Comparison of ENCODE assay signal across 8 cellular contexts in genomic region chr1:156601122-156601830, GRCh38. TPM values are rescaled to one million over a fixed set of nuclear protein-coding genes. Genes with fewer than 3 reads are reported as not detected.
DNase-seq lines count a peak whose midpoint lies in the region; ATAC-seq and TF ChIP-seq lines count a peak whose summit lies in the region.

TSS of gene GPATCH4 (minus strand) at chr1:156601479.

- peak within 1 kb of the TSS; percentile 89 for H3K4me3 ChIP-seq in kidney epithelial cell (ENCODE audit: low read depth, low read length)

- ATAC-seq in HG03045 (IDR thresholded peaks at IDR 0.05; ENCODE audit: unreplicated experiment) (peak; percentile 61), HG02884 (IDR thresholded peaks at IDR 0.05; ENCODE audit: unreplicated experiment) (no peak)

- TF ChIP-seq CTCF in kidney epithelial cell (IDR thresholded peaks at IDR 0.05; ENCODE audit: insufficient read depth, low read length, poor library complexity, severe bottlenecking): no peak

- H3K27me3 ChIP-seq in kidney epithelial cell (ENCODE audit: control insufficient read depth, insufficient read depth, low read length): no peaks in the 10 kb centered on the region

- H3K36me3 ChIP-seq in kidney epithelial cell (ENCODE audit: control insufficient read depth, insufficient read depth, low read length): peaks cover 1% of the 10 kb centered on the region

- DNase-seq in GM03348 (ENCODE audit: low spot score) (peak; percentile 91), NCI-H460 (ENCODE audit: extremely low read depth, low read depth) (peak; percentile 67), cerebellum (ENCODE audit: low spot score) (peak; percentile 92), kidney epithelial cell (ENCODE audit: low read depth) (peak; percentile 61)
- DNase-seq in activated CD4-positive, alpha-beta T cell treated with anti-CD3 and anti-CD28 coated beads for 1 hour: peak; percentile 62
- peak; percentile 59 to 64 for DNase-seq in stimulated activated CD4-positive, alpha-beta T cell treated with anti-CD3 and anti-CD28 coated beads, Interleukin-15, amount 100 ng/mL, for 1 hour (ENCODE audit: low read depth in 1 of 2, low spot score in 1 of 2)

RNA-seq across cellular contexts. Expression of gene GPATCH4, which starts in this region (rescaled TPM):
- total RNA-seq in NCI-H460 (2014; rRNA removed; shearing (Covaris generic)): 28.7 and 36.7 TPM in 2 replicates
- 27.0 and 36.6 TPM in 2 replicates for polyA plus RNA-seq in NCI-H460 (2014; cell fraction: nucleus; rRNA removed)
- 10.1 TPM for total RNA-seq in cerebellum
- 19.1 and 21.8 TPM in 2 replicates for total RNA-seq in kidney epithelial cell
